11 cellular contexts compared by ENCODE assay signal in genomic region chr20:58127731-58128130, GRCh38.
A peak's percentile ranks its signal among the peaks of the same experiment; 100 is the strongest.
DNase-seq lines count a peak whose midpoint lies in the region; ATAC-seq and TF ChIP-seq lines count a peak whose summit lies in the region.
"Had no signal": no experiment of that assay in that cellular context is flagged by ENCODE, and none has a peak within 500 bp of the region (broad histone marks: within the 10 kb centered on the region; RNA-seq: fewer than 3 reads in every experiment).

No MANE protein-coding gene starts in this region.

- DNase-seq in H4 (ENCODE audit: low spot score) (peak; percentile 88), PC-9 (peak; percentile 93 to 98), epithelial cell of esophagus (ENCODE audit: low read depth) (peak; percentile 89), retina (peak; percentile 39), superior temporal gyrus (ENCODE audit: extremely low spot score) (no peak), SIG-M5 treated with dmso at 0.1 percent for 504 hours (lab: John Stamatoyannopoulos, UW; ENCODE audit: unreplicated experiment) (no peak)
- DNase-seq: effector memory CD4-positive, alpha-beta T cell; mesenchymal stem cell; NCI-H1930 had no signal

- no peaks in the 10 kb centered on the region for H3K27me3 ChIP-seq in PC-9 (ENCODE audit: insufficient read depth, low read depth)

- no TSS peak for BruUV-seq in PC-9 (replicated peaks; lab: Mats Ljungman, UMichigan)

- H4K20me1 ChIP-seq in PC-9 (ENCODE audit: insufficient read depth) = no peaks in the 10 kb centered on the region

- 0 out of 2 replicates have a peak, but pooled peaks cover 9% of the 10 kb centered on the region for H3K79me2 ChIP-seq in PC-9 (ENCODE audit: low read depth)

- POLR2A ChIA-PET in PC-9 (lab: Charles Lee; ENCODE audit: unreplicated experiment) = interaction anchor here (0.7 to 0.8 kb wide), 2 partner anchors 16 to 675 kb away, joined by 4 to 11 read pairs; no protein-coding TSS in a partner anchor

- ATAC-seq in GM21381 (IDR thresholded peaks at IDR 0.05; ENCODE audit: unreplicated experiment) = no peak
- ATAC-seq in GM18873 (IDR thresholded peaks at IDR 0.05; ENCODE audit: low FRiP score, unreplicated experiment) = no peak

- no peak for TF ChIP-seq CTCF in PC-9 (conservative IDR thresholded peaks at IDR 0.05)
- TF ChIP-seq CTCF in epithelial cell of esophagus (IDR thresholded peaks at IDR 0.05; ENCODE audit: insufficient read depth, low read depth, low read length, missing control alignments) = no peak

- no peak overlapping the region for H2AFZ ChIP-seq in PC-9

- peaks cover 50% of the 10 kb centered on the region for H3F3A ChIP-seq in PC-9 (ENCODE audit: insufficient read depth, low read depth)

- intact Hi-C loops in PC-9 (cut with micrococcal nuclease; ENCODE audit: unreplicated experiment) = loop anchor here (1.0 kb wide), 1 partner anchor 15 kb away; no protein-coding TSS in a partner anchor

- H3K27ac ChIP-seq in PC-9 = peak overlapping the region; percentile 66

- no peaks in the 10 kb centered on the region for H3K36me3 ChIP-seq in PC-9 (ENCODE audit: low read depth)

- H3K4me2 ChIP-seq in PC-9 = peak overlapping the region; percentile 66

- no peaks in the 10 kb centered on the region for H3K9me2 ChIP-seq in PC-9 (ENCODE audit: insufficient read depth)

- peaks cover 17% of the 10 kb centered on the region for H3K9me3 ChIP-seq in PC-9 (ENCODE audit: insufficient read depth, low read depth)

- CTCF ChIA-PET in PC-9 (lab: Charles Lee) = interaction anchor here (0.6 to 0.9 kb wide), 4 partner anchors 9 to 341 kb away, joined by 3 to 9 read pairs (median 4); no protein-coding TSS in a partner anchor

- H3K4me3 ChIP-seq in PC-9 = peak overlapping the region; percentile 2
- H3K4me3 ChIP-seq in epithelial cell of esophagus (ENCODE audit: low read length) = no peak overlapping the region

- peaks cover 58% of the 10 kb centered on the region for H3K4me1 ChIP-seq in PC-9 (replicated peaks; ENCODE audit: insufficient read depth)

Comparison
In these comparisons a context has a peak if more than half of its experiments do, and no peak if none do; other contexts are left out.
1. DNase-seq: peak in H4 (single experiment), PC-9 (2 of 2), epithelial cell of esophagus (single experiment) and retina (single experiment); none in superior temporal gyrus (single experiment) and SIG-M5 treated with dmso at 0.1 percent for 504 hours (single experiment).